Comparison of ENCODE assay signal across 8 cellular contexts in genomic region chr7:4883352-4884144, GRCh38. TPM values are rescaled to one million over a fixed set of nuclear protein-coding genes. Genes with fewer than 3 reads are reported as not detected.
A peak's percentile ranks its signal among the peaks of the same experiment; 100 is the strongest.
DNase-seq lines count a peak whose midpoint lies in the region; ATAC-seq and TF ChIP-seq lines count a peak whose summit lies in the region.

A gene with protein sequence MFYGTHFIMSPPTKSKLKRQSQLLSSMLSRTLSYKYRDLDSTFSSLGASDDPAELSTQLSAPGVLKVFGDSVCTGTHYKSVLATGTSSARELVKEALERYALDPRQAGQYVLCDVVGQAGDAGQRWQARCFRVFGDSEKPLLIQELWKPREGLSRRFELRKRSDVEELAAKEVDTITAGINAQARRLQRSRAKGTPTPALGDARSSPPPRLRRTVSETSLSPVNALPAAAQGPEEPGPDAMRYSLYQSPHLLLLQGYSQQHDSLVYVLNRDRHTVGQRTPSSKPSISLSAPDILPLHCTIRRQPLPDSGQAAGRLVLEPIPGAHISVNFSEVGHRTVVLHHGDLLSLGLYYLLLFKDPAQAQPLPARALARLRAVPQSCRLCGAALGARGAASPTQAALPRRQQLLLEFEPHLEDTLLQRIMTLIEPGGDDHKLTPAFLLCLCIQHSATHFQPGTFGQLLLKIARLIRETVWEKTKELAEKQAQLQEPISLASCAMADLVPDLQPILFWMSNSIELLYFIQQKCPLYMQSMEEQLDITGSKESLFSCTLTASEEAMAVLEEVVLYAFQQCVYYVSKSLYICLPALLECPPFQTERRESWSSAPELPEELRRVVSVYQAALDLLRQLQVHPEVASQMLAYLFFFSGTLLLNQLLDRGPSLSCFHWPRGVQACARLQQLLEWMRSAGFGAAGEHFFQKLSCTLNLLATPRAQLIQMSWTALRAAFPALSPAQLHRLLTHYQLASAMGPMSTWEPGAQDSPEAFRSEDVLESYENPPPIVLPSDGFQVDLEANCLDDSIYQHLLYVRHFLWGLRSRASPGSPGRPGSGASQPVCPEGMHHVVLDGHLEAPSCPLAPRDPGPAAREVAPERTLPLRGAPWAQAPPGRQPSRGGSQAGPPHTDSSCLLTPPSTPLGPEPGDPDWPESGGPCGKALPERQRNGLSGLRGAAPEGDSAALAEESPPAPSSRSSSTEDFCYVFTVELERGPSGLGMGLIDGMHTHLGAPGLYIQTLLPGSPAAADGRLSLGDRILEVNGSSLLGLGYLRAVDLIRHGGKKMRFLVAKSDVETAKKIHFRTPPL (minus strand): TSS chr7:4883716. CDS start chr7:4878139, 5,577 bp downstream.

- H2AFZ ChIP-seq in neuron (ENCODE audit: low read depth, low read length): peak within 1 kb of the TSS; percentile 32

- ATAC-seq in GM19463 (IDR thresholded peaks at IDR 0.05; ENCODE audit: unreplicated experiment) (peak; percentile 76), RWPE2 (ENCODE audit: low read depth) (peak; percentile 74), foreskin keratinocyte (peak; percentile 85)

- H3K27ac ChIP-seq in BLaER1: peak within 1 kb of the TSS; percentile 82
- no peak within 1 kb of the TSS for H3K27ac ChIP-seq in RWPE2 (ENCODE audit: poor library complexity, severe bottlenecking)
- no peak within 1 kb of the TSS for H3K27ac ChIP-seq in foreskin keratinocyte
- peak within 1 kb of the TSS; percentile 13 to 83 (median 72) for H3K27ac ChIP-seq in stomach

- TF ChIP-seq POLR2A in stomach (IDR thresholded peaks at IDR 0.05): no peak

- intact Hi-C loops in stomach (cut with DNase I; ENCODE audit: low total_unique reads): no loop called here

- H3K4me3 ChIP-seq in BLaER1: peak within 1 kb of the TSS; percentile 91
- H3K4me3 ChIP-seq in RWPE2 (ENCODE audit: severe bottlenecking): peak within 1 kb of the TSS; percentile 41
- peak within 1 kb of the TSS; percentile 60 for H3K4me3 ChIP-seq in neuron (ENCODE audit: low read length)
- peak within 1 kb of the TSS; percentile 51 to 67 (median 65) for H3K4me3 ChIP-seq in stomach

- H3K4me1 ChIP-seq in BLaER1: peaks cover 56% of the 10 kb centered on the region
- no peaks in the 10 kb centered on the region for H3K4me1 ChIP-seq in RWPE2 (ENCODE audit: insufficient read depth, poor library complexity, severe bottlenecking)
- no peaks in the 10 kb centered on the region for H3K4me1 ChIP-seq in foreskin keratinocyte
- H3K4me1 ChIP-seq in neuron (ENCODE audit: insufficient read depth, low read length): peaks cover 31% of the 10 kb centered on the region
- H3K4me1 ChIP-seq in stomach: peaks cover 11 to 22% (median 19%) of the 10 kb centered on the region in 4 donors

- no peak for TF ChIP-seq EP300 in stomach (IDR thresholded peaks at IDR 0.05)

- H3K9me3 ChIP-seq in BLaER1 (no peaks in the 10 kb centered on the region), RWPE2 (ENCODE audit: severe bottlenecking) (no peaks in the 10 kb centered on the region), neuron (ENCODE audit: low read length) (no peaks in the 10 kb centered on the region), stomach (no peaks in the 10 kb centered on the region)

- no peaks in the 10 kb centered on the region for H3K27me3 ChIP-seq in BLaER1
- peaks cover 28% of the 10 kb centered on the region for H3K27me3 ChIP-seq in RWPE2 (ENCODE audit: insufficient read depth, poor library complexity, severe bottlenecking)
- H3K27me3 ChIP-seq in foreskin keratinocyte: peaks cover 36% of the 10 kb centered on the region
- no peaks in the 10 kb centered on the region for H3K27me3 ChIP-seq in neuron (ENCODE audit: insufficient read depth, low read length)
- peaks cover 0 to 39% (median 19%) of the 10 kb centered on the region in 3 donors for H3K27me3 ChIP-seq in stomach

- DNase-seq in Kasumi-1 (lab: John Stamatoyannopoulos, UW): peak; percentile 63 to 64
- DNase-seq in RWPE2 (ENCODE audit: low spot score): no peak
- peak; percentile 56 to 82 (median 68) for DNase-seq in activated naive CD4-positive, alpha-beta T cell (lab: John Stamatoyannopoulos, UW)
- DNase-seq in foreskin keratinocyte: peak in 1 of 2 donors; percentile 21
- peak; percentile 79 for DNase-seq in stomach

- H3K36me3 ChIP-seq in BLaER1 (no peaks in the 10 kb centered on the region), RWPE2 (ENCODE audit: low read depth) (no peaks in the 10 kb centered on the region), neuron (ENCODE audit: insufficient read depth, low read length) (peaks cover 3% of the 10 kb centered on the region), stomach (no peaks in the 10 kb centered on the region)

- H3K4me2 ChIP-seq in BLaER1: peak within 1 kb of the TSS; percentile 96

- H3K9ac ChIP-seq in BLaER1: peak within 1 kb of the TSS; percentile 86

- no peaks in the 10 kb centered on the region for H4K20me1 ChIP-seq in BLaER1

- peak; percentile 82 for TF ChIP-seq CTCF in RWPE2 (IDR thresholded peaks at IDR 0.05; ENCODE audit: poor library complexity, severe bottlenecking)
- peak; percentile 76 for TF ChIP-seq CTCF in foreskin keratinocyte (conservative IDR thresholded peaks at IDR 0.05)
- peak in 5 of 7 experiments; percentile 33 to 67 (median 58) for TF ChIP-seq CTCF in stomach (IDR thresholded peaks at IDR 0.05)

- WGBS in stomach, 5 donors: 4 to 15% (median 8%) methylated on average over 14 to 75 of the region's 75 CpGs

RNA-seq across cellular contexts. Expression of the gene that starts here (rescaled TPM):
- total RNA-seq in foreskin keratinocyte (0.04 and 0.07 TPM in 2 replicates), stomach (10 to 100 TPM in 1 of 5 donors, 1 to 10 TPM in 3, not detected in 1; 3.0 to 21.6 (median 5.5) TPM)
- polyA plus RNA-seq in foreskin keratinocyte (0.04 and 0.11 TPM in 2 replicates), stomach (1 to 10 TPM; 1.2 to 2.4 (median 1.6) TPM)

Comparison
In these comparisons a context has a peak if more than half of its experiments do, and no peak if none do; other contexts are left out.
1. Peak in ATAC-seq in foreskin keratinocyte; RNA of the gene not detected or under 1 TPM.
2. H3K27ac ChIP-seq: peak in BLaER1 (single experiment) and stomach (5 of 5); none in RWPE2 (single experiment) and foreskin keratinocyte (single experiment).
3. H3K4me3 ChIP-seq: peak in every context shown above with its lines; median percentile 91 in BLaER1; 65 in stomach; 60 in neuron; 41 in RWPE2.
4. Peak in every context shown above with its lines, with median percentiles within 50 percentile points of each other: ATAC-seq and CTCF ChIP-seq.